ENCODE assay signal across 23 cellular contexts in the genomic region with DNA sequence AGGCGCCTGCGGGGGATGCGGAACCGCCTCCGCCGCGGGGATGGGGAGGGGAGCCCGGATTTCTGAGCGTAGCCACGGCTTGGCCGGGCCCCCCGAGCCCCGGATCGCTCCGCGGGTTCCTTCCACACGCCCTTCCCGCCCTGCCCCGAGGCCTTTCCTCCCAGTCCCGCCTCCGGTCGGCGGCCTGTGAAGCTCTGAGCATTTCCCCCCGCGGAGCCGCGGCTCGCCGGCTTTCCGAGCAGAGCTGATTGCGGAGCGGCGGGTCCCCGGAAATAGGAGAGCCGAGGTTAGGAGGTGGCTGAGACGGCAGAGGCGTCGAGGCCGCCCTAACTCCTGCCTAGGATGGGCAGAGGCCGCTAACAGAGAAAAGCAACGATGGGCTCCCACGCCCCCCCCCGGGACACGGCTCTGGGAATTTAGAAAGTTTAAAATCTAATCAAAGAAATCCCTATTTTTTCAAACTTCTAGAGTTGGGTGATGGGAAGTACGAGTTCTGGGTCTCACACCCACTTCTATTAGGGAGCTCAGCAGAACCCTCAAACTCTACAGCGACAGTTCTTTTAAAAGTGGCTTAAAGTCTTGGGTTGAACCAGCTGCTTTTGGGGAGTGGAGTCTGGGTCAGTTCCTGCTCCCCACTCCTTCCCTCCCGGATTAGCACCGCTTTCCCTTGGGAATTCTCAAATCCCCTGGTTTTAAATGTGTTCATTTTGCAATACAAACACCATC. TPM values are rescaled to one million over a fixed set of nuclear protein-coding genes. Genes with fewer than 3 reads are reported as not detected.
A peak's percentile ranks its signal among the peaks of the same experiment; 100 is the strongest.
DNase-seq lines count a peak whose midpoint lies in the region; ATAC-seq and TF ChIP-seq lines count a peak whose summit lies in the region.
"Had no signal": no experiment of that assay in that cellular context is flagged by ENCODE, and none has a peak within 500 bp of the region (broad histone marks: within the 10 kb centered on the region; RNA-seq: fewer than 3 reads in every experiment).

No MANE protein-coding gene starts in this region.

- no peak overlapping the region for H4K8ac ChIP-seq in H9 (replicated peaks; ENCODE audit: insufficient read length, low read depth, low read length)

- no peak for DNase-seq in activated CD8-positive, alpha-beta memory T cell treated with anti-CD3 and anti-CD28 coated beads, Interleukin-2, amount 10 ng/mL, durations not matched to agents 7 days and 5 days
- DNase-seq in activated CD8-positive, alpha-beta memory T cell treated with anti-CD3 and anti-CD28 coated beads for 24 hours = no peak
- DNase-seq in H9 (no peak), foreskin melanocyte (no peak), sigmoid colon (no peak), NOMO-1 (lab: John Stamatoyannopoulos, UW; ENCODE audit: unreplicated experiment in 2 of 2) (no peak)
- DNase-seq: CD4-positive, alpha-beta memory T cell; colonic mucosa; naive thymus-derived CD8-positive, alpha-beta T cell; NCI-H1417; Peyer's patch; psoas muscle; SK-N-SH; stimulated activated CD4-positive, alpha-beta T cell treated with anti-CD3 and anti-CD28 coated beads, Interleukin-12 subunit alpha, Interleukin-12 subunit beta, amount 100 ng/mL, for 4 hours; T1000 had no signal

- H3K27ac ChIP-seq in H9 (ENCODE audit: insufficient read length, low read depth, low read length) = no peak overlapping the region
- no peak overlapping the region for H3K27ac ChIP-seq in ectodermal cell (ENCODE audit: insufficient read depth, low read depth, low read length, poor library complexity, severe bottlenecking)
- no peak overlapping the region for H3K27ac ChIP-seq in sigmoid colon
- H3K27ac ChIP-seq: colonic mucosa, Peyer's patch, psoas muscle had no signal

- intact Hi-C loops in sigmoid colon (cut with DNase I) = no loop called here

- no peaks in the 10 kb centered on the region for H3K9me3 Mint-ChIP-seq in activated CD8-positive, alpha-beta memory T cell treated with anti-CD3 and anti-CD28 coated beads, Interleukin-2, amount 10 ng/mL, durations not matched to agents 7 days and 5 days (ENCODE audit: low read depth)
- peaks cover 4% of the 10 kb centered on the region in 2 experiments for H3K9me3 Mint-ChIP-seq in H9

- peaks cover 16% of the 10 kb centered on the region for H3K23me2 ChIP-seq in H9 (ENCODE audit: insufficient read length, low read depth, low read length, poor library complexity, severe bottlenecking)

- H3K4me3 ChIP-seq in ectodermal cell (ENCODE audit: insufficient read depth, low read depth, low read length) (peak overlapping the region; percentile 0), neuron (ENCODE audit: low read length) (no peak overlapping the region), sigmoid colon (no peak overlapping the region)
- H3K4me3 ChIP-seq: colonic mucosa, Peyer's patch had no signal

- H2BK15ac ChIP-seq in H9 (ENCODE audit: low read depth, low read length) = no peak overlapping the region

- no peak overlapping the region for H4K91ac ChIP-seq in H9 (ENCODE audit: insufficient read length, low read depth, low read length)

- H3K79me1 ChIP-seq in H9 (ENCODE audit: insufficient read depth, low read depth, low read length, poor library complexity, severe bottlenecking) = no peaks in the 10 kb centered on the region

- H3K27me3 Mint-ChIP-seq in activated CD8-positive, alpha-beta memory T cell treated with anti-CD3 and anti-CD28 coated beads, Interleukin-2, amount 10 ng/mL, durations not matched to agents 7 days and 5 days = peaks cover 74% of the 10 kb centered on the region
- peaks cover 52% of the 10 kb centered on the region for H3K27me3 Mint-ChIP-seq in H9 (ENCODE audit: low read depth)

- H3K27me3 ChIP-seq in H9 (ENCODE audit: insufficient read depth, low read length) (peaks cover 68% of the 10 kb centered on the region), ectodermal cell (ENCODE audit: control insufficient read depth, insufficient read depth, low read length, poor library complexity, severe bottlenecking) (peaks cover 97% of the 10 kb centered on the region), neuron (ENCODE audit: insufficient read depth, low read length) (peaks cover 84% of the 10 kb centered on the region), sigmoid colon (peaks cover 76 to 100% (median 94%) of the 10 kb centered on the region in 3 donors)

- no peaks in the 10 kb centered on the region for H3K9me3 ChIP-seq in H9 (ENCODE audit: control insufficient read depth, low read depth, low read length)
- H3K9me3 ChIP-seq in ectodermal cell (ENCODE audit: control insufficient read depth, low read length) = no peaks in the 10 kb centered on the region
- peaks cover 13% of the 10 kb centered on the region for H3K9me3 ChIP-seq in neuron (ENCODE audit: low read length)
- no peaks in the 10 kb centered on the region for H3K9me3 ChIP-seq in sigmoid colon
- H3K9me3 ChIP-seq: colonic mucosa, psoas muscle, SK-N-SH had no signal

- H3K23ac ChIP-seq in H9 (ENCODE audit: insufficient read length, low read depth, low read length) = no peak overlapping the region

- no peak for TF ChIP-seq CTCF in H9 (conservative IDR thresholded peaks at IDR 0.05)
- no peak for TF ChIP-seq CTCF in sigmoid colon (IDR thresholded peaks at IDR 0.05)

- TF ChIP-seq EP300 in sigmoid colon (IDR thresholded peaks at IDR 0.05) = no peak

- CTCF ChIA-PET in activated CD8-positive, alpha-beta memory T cell treated with anti-CD3 and anti-CD28 coated beads, Interleukin-2, amount 10 ng/mL, durations not matched to agents 7 days and 5 days (lab: Charles Lee) = no interaction called here

- H2BK12ac ChIP-seq in H9 (ENCODE audit: insufficient read length, low read depth, low read length) = no peak overlapping the region

- no peak overlapping the region for H3K18ac ChIP-seq in H9 (ENCODE audit: insufficient read length, low read depth, low read length)

- H3K36me3 ChIP-seq in ectodermal cell (ENCODE audit: control insufficient read depth, insufficient read depth, low read length) = no peaks in the 10 kb centered on the region
- H3K36me3 ChIP-seq in neuron (ENCODE audit: insufficient read depth, low read length) = no peaks in the 10 kb centered on the region
- no peaks in the 10 kb centered on the region for H3K36me3 ChIP-seq in sigmoid colon
- H3K36me3 ChIP-seq: colonic mucosa, Peyer's patch had no signal

- peak overlapping the region; percentile 65 for H3K27ac Mint-ChIP-seq in activated CD8-positive, alpha-beta memory T cell treated with anti-CD3 and anti-CD28 coated beads, Interleukin-2, amount 10 ng/mL, durations not matched to agents 7 days and 5 days
- H3K27ac Mint-ChIP-seq in H9 = no peak overlapping the region
- H3K27ac Mint-ChIP-seq: activated naive CD8-positive, alpha-beta T cell; CD4-positive, alpha-beta memory T cell; naive thymus-derived CD8-positive, alpha-beta T cell had no signal

- H2BK5ac ChIP-seq in H9 (ENCODE audit: insufficient read length, low read length) = no peak overlapping the region

- H2AK5ac ChIP-seq in H9 (ENCODE audit: insufficient read length, low read length) = no peak overlapping the region

- WGBS in H9 (ENCODE audit: extremely low coverage, insufficient read length, low lambda C conversion rate) = no CpG with 5 or more reads among the region's 48 CpGs
- 2% methylated on average over 46 to 48 of the region's 48 CpGs for WGBS in ectodermal cell, 2 experiments
- 3 to 7% methylated on average over 48 of the region's 48 CpGs for WGBS in sigmoid colon, 2 donors

- H4K20me1 ChIP-seq in H9 (ENCODE audit: control insufficient read depth, insufficient read depth, insufficient read length) = no peaks in the 10 kb centered on the region

- H3K36me3 Mint-ChIP-seq in activated CD8-positive, alpha-beta memory T cell treated with anti-CD3 and anti-CD28 coated beads, Interleukin-2, amount 10 ng/mL, durations not matched to agents 7 days and 5 days = no peaks in the 10 kb centered on the region
- peaks cover 0 to 12% (median 0%) of the 10 kb centered on the region in 3 experiments; a peak in 4 of 7 replicates for H3K36me3 Mint-ChIP-seq in H9 (ENCODE audit: insufficient read depth in 1 of 3, low read depth in 3 of 3)
- H3K36me3 Mint-ChIP-seq: activated naive CD8-positive, alpha-beta T cell; CD4-positive, alpha-beta memory T cell had no signal

- no peak overlapping the region for H2BK20ac ChIP-seq in H9 (ENCODE audit: low read depth, low read length, poor library complexity, severe bottlenecking)

- H3K4me2 ChIP-seq in H9 (ENCODE audit: insufficient read depth, insufficient read length, low read length) = peak overlapping the region; percentile 56
- H3K4me2 ChIP-seq: SK-N-SH had no signal

- no peaks in the 10 kb centered on the region for H3K4me1 ChIP-seq in H9 (ENCODE audit: insufficient read depth, low read length)
- H3K4me1 ChIP-seq in ectodermal cell (ENCODE audit: control insufficient read depth, insufficient read depth, low read length) = peaks cover 22% of the 10 kb centered on the region
- H3K4me1 ChIP-seq in neuron (ENCODE audit: insufficient read depth, low read length) = peaks cover 24% of the 10 kb centered on the region
- peaks cover 0 to 28% (median 24%) of the 10 kb centered on the region in 4 donors for H3K4me1 ChIP-seq in sigmoid colon
- H3K4me1 ChIP-seq: colonic mucosa, psoas muscle had no signal

- no peak overlapping the region for H3K9ac ChIP-seq in H9 (ENCODE audit: extremely low read depth, insufficient read length, low read length)
- H3K9ac ChIP-seq: SK-N-SH had no signal

- no peak for TF ChIP-seq POLR2A in sigmoid colon (IDR thresholded peaks at IDR 0.05)

- H3K4ac ChIP-seq in H9 (ENCODE audit: low read depth, low read length) = no peak overlapping the region

- H2BK120ac ChIP-seq in H9 (ENCODE audit: low read depth, low read length, poor library complexity, severe bottlenecking) = no peak overlapping the region

- H3T11ph ChIP-seq in H9 (ENCODE audit: low read length) = no peak overlapping the region

- no peak overlapping the region for H3K56ac ChIP-seq in H9 (ENCODE audit: insufficient read length, low read depth, low read length)

- no peak overlapping the region for H4K5ac ChIP-seq in H9 (ENCODE audit: insufficient read length, low read depth, low read length)

- no peak for ATAC-seq in activated CD8-positive, alpha-beta memory T cell treated with anti-CD3 and anti-CD28 coated beads, Interleukin-2, amount 10 ng/mL, durations not matched to agents 7 days and 5 days
- ATAC-seq: activated CD4-positive, CD25-positive, alpha-beta regulatory T cell treated with anti-CD3 and anti-CD28 coated beads, Interleukin-2, amount 50 U/mL, for 24 hours; naive thymus-derived CD8-positive, alpha-beta T cell; psoas muscle had no signal

- H3K79me2 ChIP-seq in H9 (ENCODE audit: insufficient read depth, low read length) = no peaks in the 10 kb centered on the region

- H3K4me3 Mint-ChIP-seq in activated CD8-positive, alpha-beta memory T cell treated with anti-CD3 and anti-CD28 coated beads, Interleukin-2, amount 10 ng/mL, durations not matched to agents 7 days and 5 days = no peak overlapping the region
- peak overlapping the region in 1 of 2 experiments; percentile 67; a peak in 4 of 5 replicates for H3K4me3 Mint-ChIP-seq in H9

- no peak overlapping the region for H2AFZ ChIP-seq in H9 (ENCODE audit: low read length)
- H2AFZ ChIP-seq in neuron (ENCODE audit: low read depth, low read length) = peak overlapping the region; percentile 67

- no peak overlapping the region for H3K14ac ChIP-seq in H9 (ENCODE audit: insufficient read depth, low read length)

- peaks cover 2% of the 10 kb centered on the region for H3K4me1 Mint-ChIP-seq in activated CD8-positive, alpha-beta memory T cell treated with anti-CD3 and anti-CD28 coated beads, Interleukin-2, amount 10 ng/mL, durations not matched to agents 7 days and 5 days
- peaks cover 18 to 43% of the 10 kb centered on the region in 2 experiments for H3K4me1 Mint-ChIP-seq in H9

RNA-seq across cellular contexts. Expression of gene IRX4, which starts 5.9 kb away (rescaled TPM):
- total RNA-seq in activated CD8-positive, alpha-beta memory T cell treated with anti-CD3 and anti-CD28 coated beads, Interleukin-2, amount 10 ng/mL, durations not matched to agents 7 days and 5 days = not detected
- total RNA-seq in H9 (2021) (3.2 and 3.4 TPM in 2 replicates), sigmoid colon (not detected)
- not detected for polyA plus RNA-seq in ectodermal cell (2013, experiment 1 of 4)
- polyA plus RNA-seq in ectodermal cell (2013, experiment 2 of 4) = 0.14 TPM
- 0.16 TPM for polyA plus RNA-seq in ectodermal cell (2013, experiment 3 of 4)
- 0.24 TPM for polyA plus RNA-seq in ectodermal cell (2013, experiment 4 of 4)
- under 1 TPM in 1 of 3 donors, not detected in 2; 0.06 TPM for polyA plus RNA-seq in sigmoid colon
- total RNA-seq: CD4-positive, alpha-beta memory T cell; colonic mucosa; endothelial cell of umbilical vein; fibroblast of villous mesenchyme; naive thymus-derived CD8-positive, alpha-beta T cell; Peyer's patch; temporal lobe had no signal
- polyA plus RNA-seq: AG04450; CD4-positive, alpha-beta memory T cell; endothelial cell of umbilical vein; naive thymus-derived CD8-positive, alpha-beta T cell; SK-N-SH had no signal
